8 cellular contexts compared by ENCODE assay signal in genomic region chr15:66252411-66253295, GRCh38. TPM values are rescaled to one million over a fixed set of nuclear protein-coding genes. Genes with fewer than 3 reads are reported as not detected.
DNase-seq lines count a peak whose midpoint lies in the region; ATAC-seq, FAIRE-seq and TF ChIP-seq lines count a peak whose summit lies in the region.

No MANE protein-coding gene starts in this region.

- H3K4me3 ChIP-seq in NB4 (ENCODE audit: low read depth, low read length), result peak overlapping the region; percentile 16
- peak overlapping the region; percentile 53 to 69 (median 54) for H3K4me3 ChIP-seq in HepG2 (replicated peaks in 1 of 3; ENCODE audit: insufficient read depth in 1 of 3, low read depth in 2 of 3, low read length in 3 of 3)

- BruUV-seq in HepG2 (replicated peaks; lab: Mats Ljungman, UMichigan), result no TSS peak

- H3K27ac ChIP-seq in HepG2 (ENCODE audit: extremely low read length, insufficient read depth, low read length), result no peak overlapping the region

- intact Hi-C loops in HepG2 (cut with micrococcal nuclease; ENCODE audit: unreplicated experiment), result no loop called here

- H3K27me3 ChIP-seq in HepG2 (ENCODE audit: control insufficient read depth in 1 of 2, insufficient read depth in 2 of 2, low read length in 2 of 2), result peaks cover 25 to 87% of the 10 kb centered on the region in 2 experiments

- H3K9ac ChIP-seq in HepG2 (ENCODE audit: insufficient read depth, low read depth, low read length), result no peak overlapping the region

- peaks cover 7% of the 10 kb centered on the region; the same call in 1 of the 2 replicates for H4K20me1 ChIP-seq in HepG2 (ENCODE audit: insufficient read depth, low read length)

- no peak for TF ChIP-seq RAD21 in HepG2 (CRISPR knock-in tag; IDR thresholded peaks at IDR 0.05)

- TF ChIP-seq CTCF in NB4 (IDR thresholded peaks at IDR 0.05; ENCODE audit: low read depth, low read length), result peak; percentile 63
- peak; percentile 80 for TF ChIP-seq CTCF in HepG2 (CRISPR knock-in tag; IDR thresholded peaks at IDR 0.05)

- CTCF ChIA-PET in HepG2 (lab: Yijun Ruan, JAX; ENCODE audit: low intra/inter-chr PET ratio, low total read pairs), result no interaction called here

- H3K36me3 ChIP-seq in HepG2 (replicated peaks in 1 of 2; ENCODE audit: control insufficient read depth in 1 of 2, insufficient read depth in 2 of 2, low read length in 2 of 2), result no peaks in the 10 kb centered on the region

- peaks cover 20% of the 10 kb centered on the region for H3K4me1 ChIP-seq in HepG2 (ENCODE audit: insufficient read depth, low read length)

- H3K4me2 ChIP-seq in HepG2 (ENCODE audit: low read depth, low read length), result peak overlapping the region; percentile 98

- in situ Hi-C loops in HepG2 (cut with HindIII; ENCODE audit: extremely low pct_ligation_motif_present, low pct_unique_long_range_greater_than_20kb), result loop anchor here (5.0 kb wide), 1 partner anchor 35 kb away; no protein-coding TSS in a partner anchor

- POLR2A ChIA-PET in HepG2 (lab: Yijun Ruan, JAX), result no interaction called here

- TF ChIP-seq EP300 in HepG2 (IDR thresholded peaks at IDR 0.05; ENCODE audit: low read depth in 2 of 2, low read length in 2 of 2) (no peak), HepG2 (CRISPR knock-in tag; IDR thresholded peaks at IDR 0.05; ENCODE audit: borderline replicate concordance) (no peak)

- no peaks in the 10 kb centered on the region for H3K9me3 ChIP-seq in HepG2 (ENCODE audit: low read length)

- no peaks in the 10 kb centered on the region for H3K79me2 ChIP-seq in HepG2 (ENCODE audit: insufficient read depth, low read length)

- ATAC-seq in HepG2, result peak; percentile 91

- WGBS in HepG2 (ENCODE audit: low lambda C conversion rate), result 3% methylated on average over 13 of the region's 79 CpGs

- no peak overlapping the region for H2AFZ ChIP-seq in HepG2 (ENCODE audit: low read length)

- TF ChIP-seq POLR2A in NB4 (IDR thresholded peaks at IDR 0.05; ENCODE audit: extremely low read depth, insufficient read length) (no peak), HepG2 (IDR thresholded peaks at IDR 0.05; ENCODE audit: insufficient read depth in 1 of 2, low read depth in 2 of 2, low read length in 2 of 2) (no peak)

- DNase-seq in GM03348 (ENCODE audit: low spot score), result peak; percentile 87
- peak; percentile 62 for DNase-seq in NB4 (ENCODE audit: low read depth)
- peak in 3 of 4 experiments; percentile 6 to 27 (median 17) for DNase-seq in activated CD4-positive, CD25-positive, alpha-beta regulatory T cell (lab: John Stamatoyannopoulos, UW)
- peak; percentile 15 to 49 for DNase-seq in dermis microvascular lymphatic vessel endothelial cell (ENCODE audit: low read depth in 2 of 2)
- peak; percentile 7 for DNase-seq in HepG2 (ENCODE audit: low spot score)
- DNase-seq in stimulated activated CD4-positive, alpha-beta T cell treated with anti-CD3 and anti-CD28 coated beads, Interleukin-4, amount 100 ng/mL, for 24 hours, result peak; percentile 36
- no peak for DNase-seq in GM19240 (ENCODE audit: insufficient read length, low spot score)
- no peak for DNase-seq in OCI-M2 (lab: John Stamatoyannopoulos, UW; ENCODE audit: unreplicated experiment)

- no peak for FAIRE-seq in HepG2 (lab: Jason Lieb, UNC)

TF ChIP-seq in HepG2, 621 proteins besides CTCF, POLR2A, EP300 and RAD21 (continues in another document):
- TF ChIP-seq ZBTB10 (CRISPR knock-in tag; IDR thresholded peaks at IDR 0.05; ENCODE audit: borderline replicate concordance) (no peak), ZNF557 (CRISPR knock-in tag; IDR thresholded peaks at IDR 0.05) (no peak), ZFYVE20 (CRISPR knock-in tag; IDR thresholded peaks at IDR 0.05; ENCODE audit: borderline replicate concordance, low read depth) (no peak), ZNF572 (CRISPR knock-in tag; IDR thresholded peaks at IDR 0.05) (no peak), NKX3-1 (CRISPR knock-in tag; IDR thresholded peaks at IDR 0.05) (no peak), ZNF331 (CRISPR knock-in tag; IDR thresholded peaks at IDR 0.05) (no peak), RFX5 (IDR thresholded peaks at IDR 0.05; ENCODE audit: low read depth, low read length) (no peak)

RNA-seq across cellular contexts. Expression of gene MEGF11, which starts 0.9 kb away (rescaled TPM):
- total RNA-seq in dermis microvascular lymphatic vessel endothelial cell (not detected in 2 replicates), HepG2 (2016; rRNA removed; fragmentation: Illumina TruSeq; extraction: Trizol) (not detected in 2 replicates)
- total RNA-seq in HepG2 (2016; cell fraction: cytosol; rRNA removed; fragmentation: Illumina TruSeq; extraction: Trizol; ENCODE audit: low read depth), result not detected in 2 replicates
- not detected in 2 replicates for total RNA-seq in HepG2 (2016; cell fraction: insoluble cytoplasmic fraction; rRNA removed; fragmentation: Illumina TruSeq; extraction: Trizol)
- not detected in 2 replicates for total RNA-seq in HepG2 (2016; cell fraction: membrane; rRNA removed; fragmentation: Illumina TruSeq; extraction: Trizol)
- not detected in 2 replicates for total RNA-seq in HepG2 (2016; cell fraction: nucleus; rRNA removed; fragmentation: Illumina TruSeq; extraction: Trizol)
- not detected in 2 replicates for polyA plus RNA-seq in HepG2 (2011; rRNA removed)
- polyA plus RNA-seq in HepG2 (2011; cell fraction: cytosol; rRNA removed), result not detected in 2 replicates
- 0.50 TPM in 1 of 2 replicates, not detected in the other for polyA plus RNA-seq in HepG2 (2011; cell fraction: nucleus; rRNA removed)
- 0.31 and 0.35 TPM in 2 replicates for polyA plus RNA-seq in HepG2 (2012)
- not detected in 2 replicates for polyA plus RNA-seq in HepG2 (2016; cell fraction: cytosol; fragmentation: Illumina TruSeq; extraction: Trizol; ENCODE audit: low read depth)
- polyA plus RNA-seq in HepG2 (2016; cell fraction: insoluble cytoplasmic fraction; fragmentation: Illumina TruSeq; extraction: Trizol; ENCODE audit: low read depth), result not detected in 2 replicates
- not detected in 2 replicates for polyA plus RNA-seq in HepG2 (2016; cell fraction: membrane; fragmentation: Illumina TruSeq; extraction: Trizol; ENCODE audit: low read depth)
- polyA plus RNA-seq in HepG2 (2016; cell fraction: nucleus; fragmentation: Illumina TruSeq; extraction: Trizol; ENCODE audit: insufficient read depth, low read depth), result not detected in 2 replicates
- not detected in 2 replicates for polyA minus RNA-seq in HepG2 (2011; rRNA and poly(A)+ RNA removed; ENCODE audit: low replicate concordance)
- polyA minus RNA-seq in HepG2 (2011; cell fraction: cytosol; rRNA and poly(A)+ RNA removed), result not detected in 2 replicates
- 0.37 and 1.0 TPM in 2 replicates for polyA minus RNA-seq in HepG2 (2011; cell fraction: nucleus; rRNA and poly(A)+ RNA removed)

RNA-seq across cellular contexts. Expression of gene DIS3L, which starts 40.7 kb away (rescaled TPM):
- total RNA-seq in dermis microvascular lymphatic vessel endothelial cell (17.5 and 20.9 TPM in 2 replicates), HepG2 (2016; rRNA removed; fragmentation: Illumina TruSeq; extraction: Trizol) (50.5 and 65.4 TPM in 2 replicates)
- total RNA-seq in HepG2 (2016; cell fraction: cytosol; rRNA removed; fragmentation: Illumina TruSeq; extraction: Trizol; ENCODE audit: low read depth), result 19.3 and 20.2 TPM in 2 replicates
- 45.6 and 62.8 TPM in 2 replicates for total RNA-seq in HepG2 (2016; cell fraction: insoluble cytoplasmic fraction; rRNA removed; fragmentation: Illumina TruSeq; extraction: Trizol)
- 39.5 and 41.7 TPM in 2 replicates for total RNA-seq in HepG2 (2016; cell fraction: membrane; rRNA removed; fragmentation: Illumina TruSeq; extraction: Trizol)
- 43.0 and 51.0 TPM in 2 replicates for total RNA-seq in HepG2 (2016; cell fraction: nucleus; rRNA removed; fragmentation: Illumina TruSeq; extraction: Trizol)
- polyA plus RNA-seq in HepG2 (2011; rRNA removed), result 14.9 and 21.0 TPM in 2 replicates
- 9.7 and 13.6 TPM in 2 replicates for polyA plus RNA-seq in HepG2 (2011; cell fraction: cytosol; rRNA removed)
- polyA plus RNA-seq in HepG2 (2011; cell fraction: nucleus; rRNA removed), result 9.5 and 9.6 TPM in 2 replicates
- 19.6 and 25.0 TPM in 2 replicates for polyA plus RNA-seq in HepG2 (2012)
- 8.4 and 9.3 TPM in 2 replicates for polyA plus RNA-seq in HepG2 (2016; cell fraction: cytosol; fragmentation: Illumina TruSeq; extraction: Trizol; ENCODE audit: low read depth)
- 44.0 and 47.2 TPM in 2 replicates for polyA plus RNA-seq in HepG2 (2016; cell fraction: insoluble cytoplasmic fraction; fragmentation: Illumina TruSeq; extraction: Trizol; ENCODE audit: low read depth)
- 18.8 and 20.8 TPM in 2 replicates for polyA plus RNA-seq in HepG2 (2016; cell fraction: membrane; fragmentation: Illumina TruSeq; extraction: Trizol; ENCODE audit: low read depth)
- polyA plus RNA-seq in HepG2 (2016; cell fraction: nucleus; fragmentation: Illumina TruSeq; extraction: Trizol; ENCODE audit: insufficient read depth, low read depth), result 66.1 and 70.2 TPM in 2 replicates
- 17.2 and 39.1 TPM in 2 replicates for polyA minus RNA-seq in HepG2 (2011; rRNA and poly(A)+ RNA removed; ENCODE audit: low replicate concordance)
- polyA minus RNA-seq in HepG2 (2011; cell fraction: cytosol; rRNA and poly(A)+ RNA removed), result 16.4 and 19.1 TPM in 2 replicates
- polyA minus RNA-seq in HepG2 (2011; cell fraction: nucleus; rRNA and poly(A)+ RNA removed), result 32.4 and 52.6 TPM in 2 replicates

Comparison
In these comparisons a context has a peak if more than half of its experiments do, and no peak if none do; other contexts are left out.
1. DNase-seq: peak in GM03348 (single experiment), NB4 (single experiment), activated CD4-positive, CD25-positive, alpha-beta regulatory T cell (3 of 4), dermis microvascular lymphatic vessel endothelial cell (2 of 2), HepG2 (single experiment) and stimulated activated CD4-positive, alpha-beta T cell treated with anti-CD3 and anti-CD28 coated beads, Interleukin-4, amount 100 ng/mL, for 24 hours (single experiment); none in GM19240 (single experiment) and OCI-M2 (single experiment).